12 cellular contexts compared by ENCODE assay signal in genomic region chr11:96162816-96163499, GRCh38.
DNase-seq lines count a peak whose midpoint lies in the region; ATAC-seq and TF ChIP-seq lines count a peak whose summit lies in the region.
"Had no signal": no experiment of that assay in that cellular context is flagged by ENCODE, and none has a peak within 500 bp of the region (broad histone marks: within the 10 kb centered on the region; RNA-seq: fewer than 3 reads in every experiment).

No MANE protein-coding gene starts in this region.

- 59 to 80% methylated on average over 6 of the region's 6 CpGs for WGBS in lung, 2 donors

- H3K27me3 ChIP-seq in lung (ENCODE audit: control insufficient read depth, insufficient read depth) = no peaks in the 10 kb centered on the region
- H3K27me3 ChIP-seq in upper lobe of right lung = no peaks in the 10 kb centered on the region
- H3K27me3 ChIP-seq: neural progenitor cell had no signal

- H3K4me3 Mint-ChIP-seq in activated naive CD4-positive, alpha-beta T cell treated with anti-CD3 and anti-CD28 coated beads, Interleukin-2, amount 50 U/mL, for 24 hours = no peak overlapping the region
- peak overlapping the region; percentile 26 for H3K4me3 Mint-ChIP-seq in chondrocyte (ENCODE audit: unreplicated experiment)
- H3K4me3 Mint-ChIP-seq: neural progenitor cell had no signal

- peaks cover 17% of the 10 kb centered on the region for H3K36me3 Mint-ChIP-seq in activated naive CD4-positive, alpha-beta T cell treated with anti-CD3 and anti-CD28 coated beads, Interleukin-2, amount 50 U/mL, for 24 hours
- H3K36me3 Mint-ChIP-seq in chondrocyte (ENCODE audit: low read depth) = no peaks in the 10 kb centered on the region

- H3K9me3 ChIP-seq in lung (ENCODE audit: control insufficient read depth in 2 of 2, insufficient read depth in 1 of 2, low read length in 1 of 2) = no peaks in the 10 kb centered on the region
- no peaks in the 10 kb centered on the region for H3K9me3 ChIP-seq in upper lobe of right lung
- H3K9me3 ChIP-seq: A549 had no signal

- H3K4me3 ChIP-seq in lung (no peak overlapping the region), upper lobe of right lung (no peak overlapping the region)
- H3K4me3 ChIP-seq: A549, neural progenitor cell had no signal

- no peak for TF ChIP-seq CTCF in chondrocyte (IDR thresholded peaks at IDR 0.05)
- no peak for TF ChIP-seq CTCF in lung (IDR thresholded peaks at IDR 0.05; ENCODE audit: control extremely low read depth, extremely low read depth)
- TF ChIP-seq CTCF in upper lobe of right lung (IDR thresholded peaks at IDR 0.05) = no peak

- peak overlapping the region; percentile 66 for H3K27ac Mint-ChIP-seq in activated naive CD4-positive, alpha-beta T cell treated with anti-CD3 and anti-CD28 coated beads, Interleukin-2, amount 50 U/mL, for 24 hours
- peak overlapping the region; percentile 97 for H3K27ac Mint-ChIP-seq in chondrocyte (ENCODE audit: unreplicated experiment)
- H3K27ac Mint-ChIP-seq: neural progenitor cell had no signal

- no peak for DNase-seq in activated naive CD4-positive, alpha-beta T cell treated with Interleukin-2 at 50 U/mL for 16 hours
- DNase-seq in chondrocyte (ENCODE audit: low spot score) (no peak), lung (ENCODE audit: low spot score) (no peak), upper lobe of right lung (no peak), inferior parietal cortex (ENCODE audit: extremely low spot score) (no peak)
- DNase-seq in NK-92 treated with Interleukin-12 subunit alpha and Interleukin-12 subunit beta, amount 100 ng/mL, for 24 hours (lab: John Stamatoyannopoulos, UW) = no peak
- DNase-seq: activated CD4-positive, CD25-positive, alpha-beta regulatory T cell treated with anti-CD3 and anti-CD28 coated beads, Interleukin-2, amount 50 U/mL, for 72 hours; NCI-H2081 had no signal

- H3K9me3 Mint-ChIP-seq in activated naive CD4-positive, alpha-beta T cell treated with anti-CD3 and anti-CD28 coated beads, Interleukin-2, amount 50 U/mL, for 24 hours = no peaks in the 10 kb centered on the region
- H3K9me3 Mint-ChIP-seq in chondrocyte (ENCODE audit: low read depth) = no peaks in the 10 kb centered on the region

- intact Hi-C loops in upper lobe of right lung (cut with DNase I) = no loop called here

- H3K4me1 ChIP-seq in lung (ENCODE audit: control insufficient read depth in 2 of 2, insufficient read depth in 2 of 2, low read length in 2 of 2) (peaks cover 0 to 3% of the 10 kb centered on the region in 2 donors), upper lobe of right lung (peaks cover 8% of the 10 kb centered on the region)

- ATAC-seq in lung (ENCODE audit: insufficient read depth, low FRiP score) (peak; percentile 47), upper lobe of right lung (peak; percentile 64), HG03139 (IDR thresholded peaks at IDR 0.05; ENCODE audit: unreplicated experiment) (no peak)
- ATAC-seq: A549 had no signal

- H3K4me1 Mint-ChIP-seq in activated naive CD4-positive, alpha-beta T cell treated with anti-CD3 and anti-CD28 coated beads, Interleukin-2, amount 50 U/mL, for 24 hours = peaks cover 85% of the 10 kb centered on the region
- peaks cover 72% of the 10 kb centered on the region for H3K4me1 Mint-ChIP-seq in chondrocyte (ENCODE audit: low read depth)

- H3K27ac ChIP-seq in lung (ENCODE audit: low read depth in 1 of 2, low read length in 1 of 2) (peak overlapping the region; percentile 51), upper lobe of right lung (no peak overlapping the region)
- H3K27ac ChIP-seq: A549, neural progenitor cell had no signal

- no peaks in the 10 kb centered on the region for H3K36me3 ChIP-seq in lung (ENCODE audit: control insufficient read depth in 2 of 2, insufficient read depth in 2 of 2, low read length in 2 of 2)
- H3K36me3 ChIP-seq in upper lobe of right lung = no peaks in the 10 kb centered on the region
- H3K36me3 ChIP-seq: neural progenitor cell had no signal

- no peaks in the 10 kb centered on the region for H3K27me3 Mint-ChIP-seq in activated naive CD4-positive, alpha-beta T cell treated with anti-CD3 and anti-CD28 coated beads, Interleukin-2, amount 50 U/mL, for 24 hours
- H3K27me3 Mint-ChIP-seq in chondrocyte (ENCODE audit: low read depth) = no peaks in the 10 kb centered on the region
